20 cellular contexts compared by ENCODE assay signal in the genomic region with DNA sequence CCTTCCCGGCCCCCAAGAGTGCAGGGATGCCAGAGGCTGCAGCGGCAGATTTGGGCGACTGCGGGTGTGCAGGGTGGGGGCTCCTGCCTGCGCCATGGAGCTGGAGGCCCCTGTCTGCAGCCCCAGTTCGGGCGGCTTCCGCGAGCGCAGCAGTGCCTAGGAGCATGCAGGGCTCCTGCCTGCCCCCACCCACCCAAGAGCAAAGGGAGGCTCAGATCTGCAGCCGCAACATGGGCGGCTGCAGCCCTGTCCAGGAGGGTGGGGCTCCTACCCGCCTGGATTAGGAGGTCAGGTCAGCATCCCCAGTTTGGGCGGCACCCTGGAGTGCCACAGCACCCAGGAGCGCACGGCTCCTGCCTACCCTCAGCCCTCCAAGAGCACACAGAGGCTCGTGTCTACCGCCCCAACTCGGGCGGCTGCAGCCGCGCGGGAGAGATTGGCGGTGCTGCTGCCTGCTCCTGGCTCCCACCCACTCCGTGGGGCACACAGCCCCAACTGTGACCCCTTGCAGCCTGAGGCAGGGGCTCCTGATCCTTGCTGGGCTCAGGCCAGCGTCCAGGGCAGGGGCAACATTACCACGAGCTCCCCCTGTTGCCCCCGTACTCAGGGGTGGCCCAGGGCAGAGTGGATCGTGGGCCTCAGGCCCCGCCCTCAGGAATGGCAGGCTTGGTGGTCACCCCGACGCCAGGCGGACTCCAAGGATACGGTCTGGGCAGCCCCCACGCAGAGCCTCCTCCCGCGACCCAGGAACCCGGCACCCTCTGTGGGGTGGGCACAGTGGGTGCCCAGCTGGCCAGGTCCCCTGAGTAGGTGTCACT. TPM values are rescaled to one million over a fixed set of nuclear protein-coding genes. Genes with fewer than 3 reads are reported as not detected.
DNase-seq lines count a peak whose midpoint lies in the region; ATAC-seq, FAIRE-seq and TF ChIP-seq lines count a peak whose summit lies in the region.
"Had no signal": no experiment of that assay in that cellular context is flagged by ENCODE, and none has a peak within 500 bp of the region (broad histone marks: within the 10 kb centered on the region; RNA-seq: fewer than 3 reads in every experiment).

No MANE protein-coding gene starts in this region.

- H3K4me1 ChIP-seq in HUES6 (ENCODE audit: control insufficient read depth, insufficient read depth, low read length) (peaks cover 71% of the 10 kb centered on the region), upper lobe of left lung (no peaks in the 10 kb centered on the region)

- peak; percentile 89 for DNase-seq in chondrocyte (ENCODE audit: low spot score)
- DNase-seq in natural killer cell treated with Interleukin-12 subunit alpha and Interleukin-12 subunit beta and Interleukin-15 and Interleukin-18, amount 100 ng/mL, for 72 hours (ENCODE audit: low spot score): no peak
- peak in 1 of 2 donors; percentile 74 for DNase-seq in upper lobe of left lung
- no peak for DNase-seq in NCI-H1092 (lab: John Stamatoyannopoulos, UW)
- no peak for DNase-seq in GM12892 (ENCODE audit: insufficient read length)
- DNase-seq in stimulated activated CD4-positive, alpha-beta T cell treated with anti-CD3 and anti-CD28 coated beads, Interleukin-15, amount 100 ng/mL, for 24 hours: no peak
- DNase-seq: DMS79 treated with DMSO at 0.1 percent for 48 hours, IMR-90, Kasumi-1, MG63, NCI-H1048, NCI-H1436 treated with DMSO at 0.1 percent for 48 hours, NCI-H2029 treated with DMSO at 0.1 percent for 48 hours, NCI-H526, PC-9 had no signal

- H3K27ac ChIP-seq in HUES6 (ENCODE audit: low read depth, low read length) (peak overlapping the region; percentile 59), upper lobe of left lung (no peak overlapping the region)
- H3K27ac ChIP-seq: C4-2B, PC-9, RWPE1 had no signal

- TF ChIP-seq CTCF in chondrocyte (IDR thresholded peaks at IDR 0.05): no peak
- TF ChIP-seq CTCF in upper lobe of left lung (IDR thresholded peaks at IDR 0.05): no peak

- H3K27me3 ChIP-seq in HUES6 (ENCODE audit: control insufficient read depth, insufficient read depth, low read length): no peaks in the 10 kb centered on the region
- H3K27me3 ChIP-seq in upper lobe of left lung: no peaks in the 10 kb centered on the region

- peaks cover 41% of the 10 kb centered on the region for H3K27me3 Mint-ChIP-seq in chondrocyte (ENCODE audit: low read depth)
- peaks cover 20 to 28% of the 10 kb centered on the region in 2 donors for H3K27me3 Mint-ChIP-seq in natural killer cell treated with Interleukin-12 subunit alpha and Interleukin-12 subunit beta and Interleukin-15 and Interleukin-18, amount 100 ng/mL, for 72 hours

- H3K4me3 ChIP-seq in HUES6 (ENCODE audit: low read depth, low read length) (no peak overlapping the region), upper lobe of left lung (no peak overlapping the region)
- H3K4me3 ChIP-seq: MG63, PC-9 had no signal

- TF ChIP-seq POLR2A in upper lobe of left lung (IDR thresholded peaks at IDR 0.05) (no peak), GM12892 (IDR thresholded peaks at IDR 0.05; ENCODE audit: low read depth, low read length) (no peak)

- H3K36me3 ChIP-seq in HUES6 (ENCODE audit: control insufficient read depth, insufficient read depth, low read length): peaks cover 69% of the 10 kb centered on the region
- H3K36me3 ChIP-seq in upper lobe of left lung: no peaks in the 10 kb centered on the region
- H3K36me3 ChIP-seq: MG63 had no signal

- H3K9me3 ChIP-seq in HUES6 (ENCODE audit: control insufficient read depth, insufficient read depth, low read depth, low read length) (no peaks in the 10 kb centered on the region), upper lobe of left lung (no peaks in the 10 kb centered on the region)
- H3K9me3 ChIP-seq: MG63 had no signal

- H3K4me3 Mint-ChIP-seq in chondrocyte (ENCODE audit: unreplicated experiment): no peak overlapping the region
- H3K4me3 Mint-ChIP-seq in natural killer cell treated with Interleukin-12 subunit alpha and Interleukin-12 subunit beta and Interleukin-15 and Interleukin-18, amount 100 ng/mL, for 72 hours: no peak overlapping the region

- peak; percentile 17 to 36 for ATAC-seq in natural killer cell treated with Interleukin-12 subunit alpha and Interleukin-12 subunit beta and Interleukin-15 and Interleukin-18, amount 100 ng/mL, for 72 hours
- ATAC-seq in upper lobe of left lung (ENCODE audit: low FRiP score in 2 of 2): peak; percentile 22 to 26

- H3K4me1 Mint-ChIP-seq in chondrocyte (ENCODE audit: low read depth): no peaks in the 10 kb centered on the region
- no peaks in the 10 kb centered on the region for H3K4me1 Mint-ChIP-seq in natural killer cell treated with Interleukin-12 subunit alpha and Interleukin-12 subunit beta and Interleukin-15 and Interleukin-18, amount 100 ng/mL, for 72 hours (ENCODE audit: low read depth in 2 of 2)

- TF ChIP-seq EP300 in upper lobe of left lung (IDR thresholded peaks at IDR 0.05): no peak

- FAIRE-seq in GM12892 (lab: Jason Lieb, UNC): no peak
- FAIRE-seq: D721Med, H54 had no signal

- no peak overlapping the region for H3K27ac Mint-ChIP-seq in chondrocyte (ENCODE audit: unreplicated experiment)
- no peak overlapping the region for H3K27ac Mint-ChIP-seq in natural killer cell treated with Interleukin-12 subunit alpha and Interleukin-12 subunit beta and Interleukin-15 and Interleukin-18, amount 100 ng/mL, for 72 hours

- H3K9ac ChIP-seq in HUES6 (ENCODE audit: low read length): peak overlapping the region; percentile 45

- H3K36me3 Mint-ChIP-seq in chondrocyte (ENCODE audit: low read depth): no peaks in the 10 kb centered on the region
- H3K36me3 Mint-ChIP-seq in natural killer cell treated with Interleukin-12 subunit alpha and Interleukin-12 subunit beta and Interleukin-15 and Interleukin-18, amount 100 ng/mL, for 72 hours: no peaks in the 10 kb centered on the region

- 89 to 93% methylated on average over 5 to 28 of the region's 38 CpGs for WGBS in upper lobe of left lung, 2 donors

- no peaks in the 10 kb centered on the region for H3K9me3 Mint-ChIP-seq in chondrocyte (ENCODE audit: low read depth)
- no peaks in the 10 kb centered on the region for H3K9me3 Mint-ChIP-seq in natural killer cell treated with Interleukin-12 subunit alpha and Interleukin-12 subunit beta and Interleukin-15 and Interleukin-18, amount 100 ng/mL, for 72 hours

RNA-seq across cellular contexts. Expression of gene UNC93A, which starts 55.5 kb away (rescaled TPM):
- total RNA-seq in chondrocyte (not detected in 3 replicates), upper lobe of left lung (not detected)
- not detected for total RNA-seq in natural killer cell treated with Interleukin-12 subunit alpha and Interleukin-12 subunit beta and Interleukin-15 and Interleukin-18, amount 100 ng/mL, for 72 hours
- not detected for polyA plus RNA-seq in GM12892 (2012; ENCODE audit: missing spikeins)
- total RNA-seq: IMR-90, PC-9 had no signal
- polyA plus RNA-seq: IMR-90 had no signal
